In the genomic region with DNA sequence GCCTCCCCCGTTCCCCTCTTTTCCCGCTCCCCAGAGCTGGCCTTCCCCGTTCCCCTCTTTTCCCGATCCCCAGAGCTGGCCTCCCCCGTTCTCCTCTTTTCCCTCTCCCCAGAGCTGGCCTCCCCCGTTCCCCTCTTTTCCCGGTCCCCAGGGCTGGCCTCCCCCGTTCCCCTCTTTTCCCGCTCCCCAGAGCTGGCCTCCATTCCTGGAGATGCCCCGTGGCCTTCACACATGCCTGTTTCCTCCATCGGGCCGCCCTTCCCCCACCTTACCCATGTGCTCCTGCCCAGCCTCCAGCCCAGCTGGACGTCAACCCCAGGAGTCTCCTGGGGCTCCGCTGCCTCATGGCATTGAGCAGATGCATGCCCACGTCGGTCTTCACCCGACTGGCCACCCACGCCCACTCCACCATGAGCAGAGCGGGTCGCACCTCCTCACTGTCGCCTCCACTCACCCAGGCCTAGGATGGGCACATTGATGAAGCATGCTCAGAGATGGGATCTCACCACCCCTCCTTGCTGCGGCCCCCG, we compare ENCODE assay signal across 22 cellular contexts.
"Had no signal": no experiment of that assay in that cellular context is flagged by ENCODE, and none has a peak within 500 bp of the region (broad histone marks: within the 10 kb centered on the region; RNA-seq: fewer than 3 reads in every experiment).

No MANE protein-coding gene starts in this region.

- FAIRE-seq: colon, frontal cortex, keratinocyte had no signal

- H3K27me3 ChIP-seq: dorsolateral prefrontal cortex, right atrium auricular region, sigmoid colon, tibial nerve, upper lobe of right lung, uterus had no signal

- H3K27ac Mint-ChIP-seq: mesothelial cell of epicardium; natural killer cell treated with Interleukin-12 subunit alpha and Interleukin-12 subunit beta and Interleukin-15 and Interleukin-18, amount 100 ng/mL, for 72 hours; stimulated activated memory B cell treated with anti-CD40 and anti-IgM and Interleukin-4, amounts not matched to agents 10 μg/mL and 1 μg/mL and 100 μg/mL, for 72 hours; stimulated activated naive CD8-positive, alpha-beta T cell treated with anti-CD3 and anti-CD28 coated beads, Interleukin-15, Interleukin-2, amounts not matched to agents 100 ng/mL and 50 ng/mL, for 24 hours had no signal

- DNase-seq: dorsolateral prefrontal cortex; effector CD4-positive, alpha-beta T cell; head of caudate nucleus; mesenchymal stem cell; mucosa of descending colon; naive B cell; sigmoid colon; stimulated activated CD4-positive, alpha-beta T cell treated with anti-CD3 and anti-CD28 coated beads, Interleukin-4, amount 100 ng/mL, for 4 hours; upper lobe of right lung; uterus had no signal

- H3K4me1 ChIP-seq: prostate gland had no signal

- H3K9me3 ChIP-seq: mucosa of descending colon, prostate gland, right atrium auricular region, sigmoid colon, thoracic aorta, tibial nerve, upper lobe of right lung, uterus had no signal

- H3K4me3 ChIP-seq: dorsolateral prefrontal cortex, mucosa of descending colon, prostate gland, right atrium auricular region, sigmoid colon, thoracic aorta, tibial nerve, upper lobe of right lung, uterus had no signal

- H3K9me3 Mint-ChIP-seq: natural killer cell treated with Interleukin-12 subunit alpha and Interleukin-12 subunit beta and Interleukin-15 and Interleukin-18, amount 100 ng/mL, for 72 hours; neural crest cell had no signal

- H3K27ac ChIP-seq: prostate gland, right atrium auricular region, sigmoid colon, thoracic aorta, tibial nerve, upper lobe of right lung, uterus had no signal

- H3K36me3 ChIP-seq: prostate gland, right atrium auricular region, upper lobe of right lung, uterus had no signal

- H3K4me3 Mint-ChIP-seq: mesothelial cell of epicardium; natural killer cell treated with Interleukin-12 subunit alpha and Interleukin-12 subunit beta and Interleukin-15 and Interleukin-18, amount 100 ng/mL, for 72 hours; neural crest cell; stimulated activated memory B cell treated with anti-CD40 and anti-IgM and Interleukin-4, amounts not matched to agents 10 μg/mL and 1 μg/mL and 100 μg/mL, for 72 hours; stimulated activated naive CD8-positive, alpha-beta T cell treated with anti-CD3 and anti-CD28 coated beads, Interleukin-15, Interleukin-2, amounts not matched to agents 100 ng/mL and 50 ng/mL, for 24 hours had no signal

- H3K27me3 Mint-ChIP-seq: naive B cell; natural killer cell treated with Interleukin-12 subunit alpha and Interleukin-12 subunit beta and Interleukin-15 and Interleukin-18, amount 100 ng/mL, for 72 hours; stimulated activated memory B cell treated with anti-CD40 and anti-IgM and Interleukin-4, amounts not matched to agents 10 μg/mL and 1 μg/mL and 100 μg/mL, for 72 hours; stimulated activated naive CD8-positive, alpha-beta T cell treated with anti-CD3 and anti-CD28 coated beads, Interleukin-15, Interleukin-2, amounts not matched to agents 100 ng/mL and 50 ng/mL, for 24 hours had no signal

- ATAC-seq: mucosa of descending colon; natural killer cell treated with Interleukin-12 subunit alpha and Interleukin-12 subunit beta and Interleukin-15 and Interleukin-18, amount 100 ng/mL, for 72 hours; upper lobe of right lung had no signal
